In the genomic region with DNA sequence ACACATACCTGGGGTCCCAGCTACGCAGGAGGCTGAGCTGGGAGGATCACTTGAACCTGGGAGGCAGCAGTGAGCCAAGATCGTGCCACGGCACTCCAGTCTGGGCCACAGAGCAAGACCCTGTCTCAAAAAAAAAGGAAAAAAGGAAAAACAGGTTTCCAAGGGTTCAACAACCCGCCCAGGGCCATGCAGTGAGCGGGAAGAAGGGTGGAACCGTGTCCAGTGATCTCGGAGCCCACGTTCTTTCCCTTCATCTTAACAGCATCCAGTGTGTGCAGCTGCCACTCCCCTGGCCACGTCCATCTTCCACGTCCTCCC, we compare ENCODE assay signal across 11 cellular contexts. TPM values are rescaled to one million over a fixed set of nuclear protein-coding genes. Genes with fewer than 3 reads are reported as not detected.
DNase-seq lines count a peak whose midpoint lies in the region; ATAC-seq, FAIRE-seq and TF ChIP-seq lines count a peak whose summit lies in the region.
"Had no signal": no experiment of that assay in that cellular context is flagged by ENCODE, and none has a peak within 500 bp of the region (broad histone marks: within the 10 kb centered on the region; RNA-seq: fewer than 3 reads in every experiment).

No MANE protein-coding gene starts in this region.

- H3K79me1 ChIP-seq in IMR-90 (ENCODE audit: low read depth in 1 of 2, low read length in 2 of 2) = no peaks in the 10 kb centered on the region

- H3K18ac ChIP-seq in IMR-90 (ENCODE audit: low read depth, low read length) = no peak overlapping the region

- no peak overlapping the region for H2AK9ac ChIP-seq in IMR-90 (replicated peaks; ENCODE audit: low read depth, low read length, poor library complexity)

- no peak for TF ChIP-seq RAD21 in IMR-90 (IDR thresholded peaks at IDR 0.05; ENCODE audit: low read length)
- no peak for TF ChIP-seq RAD21 in GM12878 (IDR thresholded peaks at IDR 0.05; ENCODE audit: insufficient read depth, low read depth, low read length)
- TF ChIP-seq RAD21 in liver (IDR thresholded peaks at IDR 0.05) = no peak

- no peak overlapping the region for H2BK120ac ChIP-seq in IMR-90 (ENCODE audit: low read depth, low read length)

- 42% methylated on average over 6 of the region's 10 CpGs; no CpG with 5 or more reads in 1 of the 2 experiments for WGBS in IMR-90 (ENCODE audit: extremely low coverage in 2 of 2, insufficient read length in 1 of 2), 2 experiments
- 35% methylated on average over 10 of the region's 10 CpGs for WGBS in GM12878 (ENCODE audit: insufficient coverage, insufficient replicate concordance, low lambda C conversion rate, missing lambda C conversion rate)
- 33% methylated on average over 10 of the region's 10 CpGs for WGBS in liver
- WGBS in adrenal gland, 4 donors = 28 to 31% (median 29%) methylated on average over 10 of the region's 10 CpGs

- H3K27me3 ChIP-seq in IMR-90 (ENCODE audit: control insufficient read depth, insufficient read depth, low read length) (peaks cover 2% of the 10 kb centered on the region; the same call in 1 of the 2 replicates), GM12878 (replicated peaks in 1 of 2; ENCODE audit: control insufficient read depth in 2 of 2, insufficient read depth in 2 of 2, low read length in 1 of 2) (no peaks in the 10 kb centered on the region), liver (ENCODE audit: control insufficient read depth in 4 of 4, insufficient read depth in 4 of 4, low read length in 3 of 4) (no peaks in the 10 kb centered on the region), subcutaneous abdominal adipose tissue (ENCODE audit: control insufficient read depth in 5 of 5, insufficient read depth in 4 of 5, low read length in 5 of 5) (no peaks in the 10 kb centered on the region), adrenal gland (no peaks in the 10 kb centered on the region)
- H3K27me3 ChIP-seq: sigmoid colon had no signal

- H3K4me2 ChIP-seq in IMR-90 (ENCODE audit: low read depth, low read length) = peak overlapping the region; percentile 73
- H3K4me2 ChIP-seq in GM12878 (ENCODE audit: control insufficient read depth, insufficient read depth) = no peak overlapping the region

- no peaks in the 10 kb centered on the region for H4K20me1 ChIP-seq in IMR-90 (ENCODE audit: insufficient read depth, low read length)
- H4K20me1 ChIP-seq in GM12878 (ENCODE audit: control insufficient read depth, insufficient read depth) = no peaks in the 10 kb centered on the region

- peak overlapping the region in 1 of 2 experiments; percentile 78; a peak in 1 of 4 replicates for H4K8ac ChIP-seq in IMR-90 (ENCODE audit: low read depth in 2 of 2, low read length in 2 of 2)

- no peak overlapping the region for H3K23ac ChIP-seq in IMR-90 (ENCODE audit: low read depth, low read length)

- POLR2A ChIA-PET in IMR-90 (lab: Charles Lee; ENCODE audit: unreplicated experiment) (interaction anchor here (1.3 kb wide), 1 partner anchor 40 kb away, joined by 3 read pairs; no protein-coding TSS in a partner anchor), GM12878 (lab: Charles Lee) (interaction anchor here (1.9 to 2.9 kb wide), 3 partner anchors 25 to 40 kb away, joined by 6 to 28 read pairs (median 12); a partner anchor contains a TSS)

- RAD21 ChIA-PET in GM12878 (lab: Charles Lee; ENCODE audit: unreplicated experiment) = interaction anchor here (1.0 to 9.7 kb wide), 10 partner anchors 24 to 163 kb away, joined by 4 to 186 read pairs (median 12); a partner anchor contains a TSS

- no peak for TF ChIP-seq CTCF in IMR-90 (conservative IDR thresholded peaks at IDR 0.05; ENCODE audit: low read depth, low read length)
- no peak for TF ChIP-seq CTCF in GM12878 (IDR thresholded peaks at IDR 0.05 in 2 of 3, conservative IDR thresholded peaks at IDR 0.05 in 1 of 3; ENCODE audit: control insufficient read depth in 2 of 3, extremely low read depth in 1 of 3, insufficient read depth in 1 of 3, low read depth in 3 of 3, low read length in 3 of 3)
- TF ChIP-seq CTCF in liver (IDR thresholded peaks at IDR 0.05; ENCODE audit: low read depth, low read length, missing input control) = no peak
- no peak for TF ChIP-seq CTCF in adrenal gland (IDR thresholded peaks at IDR 0.05)

- H3K9ac ChIP-seq in IMR-90 (ENCODE audit: low read depth, low read length) (no peak overlapping the region), GM12878 (ENCODE audit: control insufficient read depth, insufficient read depth, low read length) (no peak overlapping the region), liver (ENCODE audit: low read depth in 1 of 2, low read length in 2 of 2) (no peak overlapping the region), subcutaneous abdominal adipose tissue (ENCODE audit: low read length in 5 of 5) (no peak overlapping the region)

- no peak overlapping the region for H2BK15ac ChIP-seq in IMR-90 (ENCODE audit: low read depth, low read length)

- H3K9me3 ChIP-seq in IMR-90 (ENCODE audit: control insufficient read depth, insufficient read depth, low read length) (no peaks in the 10 kb centered on the region), GM12878 (replicated peaks; ENCODE audit: control insufficient read depth, insufficient read depth, low read length) (no peaks in the 10 kb centered on the region), liver (ENCODE audit: control insufficient read depth in 4 of 4, low read length in 3 of 4) (no peaks in the 10 kb centered on the region), subcutaneous abdominal adipose tissue (ENCODE audit: control insufficient read depth in 5 of 5, low read length in 5 of 5) (no peaks in the 10 kb centered on the region), adrenal gland (replicated peaks in 1 of 3) (no peaks in the 10 kb centered on the region)
- H3K9me3 ChIP-seq: HAP-1, sigmoid colon had no signal

- H3K56ac ChIP-seq in IMR-90 (ENCODE audit: extremely low read depth, insufficient read depth, low read length) = no peak overlapping the region

- DNase-seq in IMR-90 (no peak), GM12878 (ENCODE audit: low read depth, low spot score) (no peak), SHP77 (lab: John Stamatoyannopoulos, UW) (no peak), adrenal gland (no peak), DMS79 treated with DMSO at 0.1 percent for 48 hours (lab: John Stamatoyannopoulos, UW) (no peak)

- CTCF ChIA-PET in IMR-90 (lab: Yijun Ruan, JAX) (interaction anchor here (0.8 to 1.1 kb wide), 2 partner anchors 10 to 40 kb away, joined by 3 to 4 read pairs; no protein-coding TSS in a partner anchor), GM12878 (lab: Yijun Ruan, JAX) (interaction anchor here (1.0 to 12.0 kb wide), 20 partner anchors 10 to 287 kb away, joined by 3 to 365 read pairs (median 8); a partner anchor contains a TSS)

- no peak for FAIRE-seq in GM12878 (lab: Jason Lieb, UNC)
- FAIRE-seq: bronchial epithelial cell had no signal

- no peak overlapping the region for H3K4me3 ChIP-seq in IMR-90 (ENCODE audit: insufficient read depth, low read depth, low read length)
- H3K4me3 ChIP-seq in GM12878 = no peak overlapping the region
- peak overlapping the region in 2 of 3 donors; percentile 13 to 31 for H3K4me3 ChIP-seq in liver (ENCODE audit: low read depth in 1 of 3, low read length in 3 of 3)
- H3K4me3 ChIP-seq in subcutaneous abdominal adipose tissue (ENCODE audit: low read depth in 1 of 5, low read length in 5 of 5) = peak overlapping the region in 3 of 5 donors; percentile 36 to 40 (median 38)
- peak overlapping the region in 1 of 4 donors; percentile 32 for H3K4me3 ChIP-seq in adrenal gland
- H3K4me3 ChIP-seq: HAP-1 had no signal

- no TSS peak for BruUV-seq in IMR-90 (replicated peaks; lab: Mats Ljungman, UMichigan)
- BruUV-seq in GM12878 (replicated peaks; lab: Mats Ljungman, UMichigan) = no TSS peak

- peak overlapping the region; percentile 86 for H2AFZ ChIP-seq in IMR-90 (replicated peaks; ENCODE audit: low read length, poor library complexity)
- no peak overlapping the region for H2AFZ ChIP-seq in GM12878 (ENCODE audit: control insufficient read depth, low read depth, low read length)

- no peak overlapping the region for H2BK20ac ChIP-seq in IMR-90 (ENCODE audit: low read depth, low read length)

- H2AK5ac ChIP-seq in IMR-90 (ENCODE audit: low read depth, low read length) = no peak overlapping the region

- H3K79me2 ChIP-seq in GM12878 (ENCODE audit: control insufficient read depth, insufficient read depth, low read length) = no peaks in the 10 kb centered on the region

- SMC1A ChIA-PET in GM12878 (lab: Charles Lee; ENCODE audit: uncharacterized antibody, unreplicated experiment) = interaction anchor here (1.0 to 7.9 kb wide), 10 partner anchors 10 to 89 kb away, joined by 3 to 134 read pairs (median 8); a partner anchor contains a TSS

- H3K4ac ChIP-seq in IMR-90 (ENCODE audit: low read depth, low read length) = no peak overlapping the region

- intact Hi-C loops in IMR-90 (cut with micrococcal nuclease) = loop anchor here (1.0 kb wide), 4 partner anchors 26 to 88 kb away; a partner anchor contains a TSS
- intact Hi-C loops in GM12878 (cut with micrococcal nuclease; ENCODE audit: unreplicated experiment) = loop anchor here (1.0 to 5.0 kb wide), 5 partner anchors 26 to 150 kb away; a partner anchor contains a TSS
- intact Hi-C loops in adrenal gland (cut with DNase I) = loop anchor here (2.0 to 5.0 kb wide), 2 partner anchors 40 to 41 kb away; no protein-coding TSS in a partner anchor

- no peak overlapping the region for H4K91ac ChIP-seq in IMR-90 (ENCODE audit: insufficient read depth, low read depth, low read length)

- no peaks in the 10 kb centered on the region for H3K36me3 ChIP-seq in IMR-90 (ENCODE audit: control insufficient read depth, insufficient read depth, low read length)
- no peaks in the 10 kb centered on the region; a peak in 1 of 4 replicates for H3K36me3 ChIP-seq in GM12878 (ENCODE audit: control insufficient read depth in 2 of 2, insufficient read depth in 2 of 2, low read length in 1 of 2)
- H3K36me3 ChIP-seq in liver (ENCODE audit: control insufficient read depth in 4 of 4, insufficient read depth in 3 of 4, low read depth in 1 of 4, low read length in 3 of 4) = no peaks in the 10 kb centered on the region
- H3K36me3 ChIP-seq in subcutaneous abdominal adipose tissue (ENCODE audit: control insufficient read depth in 5 of 5, insufficient read depth in 5 of 5, low read length in 5 of 5) = no peaks in the 10 kb centered on the region
- no peaks in the 10 kb centered on the region for H3K36me3 ChIP-seq in adrenal gland (replicated peaks in 1 of 2)
- H3K36me3 ChIP-seq: HAP-1, sigmoid colon had no signal

- no peak overlapping the region for H3K14ac ChIP-seq in IMR-90 (replicated peaks; ENCODE audit: low read depth, low read length)

- dilution Hi-C loops in IMR-90 (cut with HindIII; ENCODE audit: low sequenced_read_pairs, unreplicated experiment) = no loop called here

- no peak overlapping the region for H3K27ac ChIP-seq in IMR-90 (ENCODE audit: insufficient read depth, low read length)
- no peak overlapping the region for H3K27ac ChIP-seq in GM12878 (ENCODE audit: control insufficient read depth, insufficient read depth)
- peak overlapping the region; percentile 90 to 99 for H3K27ac ChIP-seq in liver (ENCODE audit: low read depth in 1 of 2, low read length in 2 of 2)
- no peak overlapping the region for H3K27ac ChIP-seq in subcutaneous abdominal adipose tissue (ENCODE audit: low read depth, low read length)
- H3K27ac ChIP-seq in adrenal gland = no peak overlapping the region
- H3K27ac ChIP-seq: sigmoid colon had no signal

- in situ Hi-C loops in IMR-90 (cut with MboI; ENCODE audit: low sequenced_read_pairs) = loop anchor here (5.0 kb wide), 1 partner anchor 40 kb away; no protein-coding TSS in a partner anchor
- in situ Hi-C loops in GM12878 (cut with MboI) = loop anchor here (5.0 kb wide), 1 partner anchor 40 kb away; no protein-coding TSS in a partner anchor

- TF ChIP-seq POLR2A in IMR-90 (IDR thresholded peaks at IDR 0.05; ENCODE audit: low read depth, low read length) = no peak
- no peak for TF ChIP-seq POLR2A in GM12878 (IDR thresholded peaks at IDR 0.05; ENCODE audit: low read depth, low read length)
- no peak for TF ChIP-seq POLR2A in adrenal gland (IDR thresholded peaks at IDR 0.05)

- ATAC-seq in IMR-90 (ENCODE audit: low read depth) = no peak
- no peak for ATAC-seq in GM12878
- ATAC-seq in GM18870 (IDR thresholded peaks at IDR 0.05; ENCODE audit: unreplicated experiment) = no peak

- H3K4me1 ChIP-seq in IMR-90 (ENCODE audit: control insufficient read depth, insufficient read depth, low read length) (no peaks in the 10 kb centered on the region; the same call in 1 of the 2 replicates), GM12878 (ENCODE audit: control insufficient read depth, insufficient read depth, low read length) (peaks cover 9% of the 10 kb centered on the region), liver (ENCODE audit: control insufficient read depth in 4 of 4, insufficient read depth in 4 of 4, low read length in 3 of 4) (peaks cover 14 to 37% (median 28%) of the 10 kb centered on the region in 4 donors), subcutaneous abdominal adipose tissue (ENCODE audit: control insufficient read depth in 5 of 5, insufficient read depth in 5 of 5, low read length in 5 of 5) (peaks cover 1 to 26% (median 22%) of the 10 kb centered on the region in 5 donors), adrenal gland (replicated peaks in 1 of 2) (peaks cover 0 to 10% of the 10 kb centered on the region in 2 donors)
- H3K4me1 ChIP-seq: HAP-1 had no signal

- no peak overlapping the region for H2BK5ac ChIP-seq in IMR-90 (ENCODE audit: low read depth, low read length, poor library complexity, severe bottlenecking)

- TF ChIP-seq EP300 in GM12878 (IDR thresholded peaks at IDR 0.05; ENCODE audit: borderline replicate concordance in 1 of 2, control insufficient read depth in 1 of 2, low read depth in 2 of 2, low read length in 2 of 2) = no peak

- no peak overlapping the region for H4K5ac ChIP-seq in IMR-90 (ENCODE audit: low read depth, low read length)

- no peaks in the 10 kb centered on the region for H3K9me1 ChIP-seq in IMR-90 (ENCODE audit: insufficient read depth, low read length)

RNA-seq across cellular contexts. Expression of a gene that starts 14.9 kb away (rescaled TPM):
- 10.4 and 11.1 TPM in 2 replicates for total RNA-seq in IMR-90 (2012; rRNA removed)
- 15.0 and 19.0 TPM in 2 replicates for polyA plus RNA-seq in IMR-90 (2012; rRNA removed)
- 12.0 and 21.8 TPM in 2 replicates for polyA plus RNA-seq in IMR-90 (2012; cell fraction: cytosol; rRNA removed)
- polyA plus RNA-seq in IMR-90 (2012; cell fraction: nucleus; rRNA removed; ENCODE audit: low replicate concordance) = 13.9 and 32.5 TPM in 2 replicates
- total RNA-seq in GM12878 (2013; cell fraction: nucleolus; rRNA removed) = 56.4 and 81.7 TPM in 2 replicates
- 13.1 and 15.7 TPM in 2 replicates for total RNA-seq in GM12878 (2014; rRNA removed)
- total RNA-seq in GM12878 (2014; rRNA removed; fragmentation: Illumina TruSeq; extraction: Trizol) = 6.4 and 7.9 TPM in 2 replicates
- 31.9 and 34.0 TPM in 2 replicates for total RNA-seq in GM12878 (2021)
- 1.8 TPM for polyA plus RNA-seq in GM12878 (2011; ENCODE audit: low read depth)
- 1.4 and 4.7 TPM in 2 replicates for polyA plus RNA-seq in GM12878 (2011; rRNA removed)
- 7.2 and 8.4 TPM in 2 replicates for polyA plus RNA-seq in GM12878 (2011; cell fraction: cytosol; rRNA removed)
- polyA plus RNA-seq in GM12878 (2011; cell fraction: nucleus; rRNA removed) = 15.6 and 23.2 TPM in 2 replicates
- 7.5 and 10.0 TPM in 2 replicates for polyA plus RNA-seq in GM12878 (2012)
- 0.70 and 4.8 TPM in 2 replicates for polyA plus RNA-seq in GM12878 (2014; fragmentation: Illumina TruSeq; extraction: Trizol)
- under 1 TPM; 0.37 to 0.97 TPM for polyA plus RNA-seq in GM12878 (2014; fragmentation: Nextera tagmentation; extraction: Ambion mirVana)
- 12.2 and 13.2 TPM in 2 replicates for polyA plus RNA-seq in GM12878 (2014; rRNA removed)
- 10 to 100 TPM in 1 of 2 experiments, 1 to 10 TPM in 1; 5.3 to 11.5 TPM for polyA plus RNA-seq in GM12878 (2016; fragmentation: Nextera tagmentation; extraction: Ambion mirVana)
- 12.6 and 23.1 TPM in 2 replicates for polyA minus RNA-seq in GM12878 (2011; rRNA and poly(A)+ RNA removed)
- polyA minus RNA-seq in GM12878 (2011; cell fraction: cytosol; rRNA and poly(A)+ RNA removed) = 8.2 and 13.0 TPM in 2 replicates
- 12.1 and 20.7 TPM in 2 replicates for polyA minus RNA-seq in GM12878 (2011; cell fraction: nucleus; rRNA and poly(A)+ RNA removed)
- total RNA-seq in liver = 10 to 100 TPM; 53.8 to 99.3 TPM
- 10 to 100 TPM; 48.9 to 88.8 TPM for polyA plus RNA-seq in liver
- total RNA-seq in adrenal gland = 100 to 1,000 TPM in 1 of 8 donors, 10 to 100 TPM in 7; 45.3 to 277 (median 75.8) TPM
- 100 to 1,000 TPM in 2 of 3 donors, 10 to 100 TPM in 1; 14.2 to 104 (median 104) TPM for polyA plus RNA-seq in adrenal gland

RNA-seq across cellular contexts. Expression of a gene that starts 25.7 kb away (rescaled TPM):
- total RNA-seq in IMR-90 (2012; rRNA removed) (41.1 and 42.5 TPM in 2 replicates), GM12878 (2014; rRNA removed) (43.3 and 43.7 TPM in 2 replicates), GM12878 (2014; rRNA removed; fragmentation: Illumina TruSeq; extraction: Trizol) (29.4 and 33.1 TPM in 2 replicates), GM12878 (2021) (61.7 and 74.6 TPM in 2 replicates), liver (10 to 100 TPM in 1 of 2 donors, 1 to 10 TPM in 1; 7.8 to 39.8 TPM), adrenal gland (10 to 100 TPM; 18.7 to 41.2 (median 27.2) TPM)
- polyA plus RNA-seq in IMR-90 (2012; rRNA removed) (135 and 171 TPM in 2 replicates), GM12878 (2011; rRNA removed) (14.5 and 25.9 TPM in 2 replicates), GM12878 (2014; fragmentation: Illumina TruSeq; extraction: Trizol) (18.5 and 39.0 TPM in 2 replicates), GM12878 (2014; fragmentation: Nextera tagmentation; extraction: Ambion mirVana) (1 to 10 TPM; 4.3 to 9.9 TPM), GM12878 (2014; rRNA removed) (63.4 and 70.3 TPM in 2 replicates), GM12878 (2016; fragmentation: Nextera tagmentation; extraction: Ambion mirVana) (100 to 1,000 TPM in 1 of 2 experiments, 10 to 100 TPM in 1; 93.4 to 104 TPM), liver (10 to 100 TPM; 24.2 to 50.3 TPM), adrenal gland (10 to 100 TPM; 23.4 to 46.5 (median 27.3) TPM)
- 83.7 and 163 TPM in 2 replicates for polyA plus RNA-seq in IMR-90 (2012; cell fraction: cytosol; rRNA removed)
- 86.3 and 141 TPM in 2 replicates for polyA plus RNA-seq in IMR-90 (2012; cell fraction: nucleus; rRNA removed; ENCODE audit: low replicate concordance)
- total RNA-seq in GM12878 (2013; cell fraction: nucleolus; rRNA removed) = 42.2 and 52.0 TPM in 2 replicates
- 20.8 TPM for polyA plus RNA-seq in GM12878 (2011; ENCODE audit: low read depth)
- polyA plus RNA-seq in GM12878 (2011; cell fraction: cytosol; rRNA removed) = 44.8 and 58.3 TPM in 2 replicates
- 36.4 and 41.9 TPM in 2 replicates for polyA plus RNA-seq in GM12878 (2011; cell fraction: nucleus; rRNA removed)
- polyA plus RNA-seq in GM12878 (2012) = 37.6 and 40.4 TPM in 2 replicates
- 17.3 and 26.1 TPM in 2 replicates for polyA minus RNA-seq in GM12878 (2011; rRNA and poly(A)+ RNA removed)
- polyA minus RNA-seq in GM12878 (2011; cell fraction: cytosol; rRNA and poly(A)+ RNA removed) = 17.6 and 19.2 TPM in 2 replicates
- polyA minus RNA-seq in GM12878 (2011; cell fraction: nucleus; rRNA and poly(A)+ RNA removed) = 13.5 and 23.2 TPM in 2 replicates

Comparison
In these comparisons a context has a peak if more than half of its experiments do, and no peak if none do; other contexts are left out.
1. H3K27ac ChIP-seq: peak in liver (2 of 2); none in IMR-90 (single experiment), GM12878 (single experiment), subcutaneous abdominal adipose tissue (single experiment) and adrenal gland (0 of 5).
2. H3K4me3 ChIP-seq: peak in liver (2 of 3) and subcutaneous abdominal adipose tissue (3 of 5); none in IMR-90 (single experiment) and GM12878 (single experiment).